9 cellular contexts compared by ENCODE assay signal in the genomic region with DNA sequence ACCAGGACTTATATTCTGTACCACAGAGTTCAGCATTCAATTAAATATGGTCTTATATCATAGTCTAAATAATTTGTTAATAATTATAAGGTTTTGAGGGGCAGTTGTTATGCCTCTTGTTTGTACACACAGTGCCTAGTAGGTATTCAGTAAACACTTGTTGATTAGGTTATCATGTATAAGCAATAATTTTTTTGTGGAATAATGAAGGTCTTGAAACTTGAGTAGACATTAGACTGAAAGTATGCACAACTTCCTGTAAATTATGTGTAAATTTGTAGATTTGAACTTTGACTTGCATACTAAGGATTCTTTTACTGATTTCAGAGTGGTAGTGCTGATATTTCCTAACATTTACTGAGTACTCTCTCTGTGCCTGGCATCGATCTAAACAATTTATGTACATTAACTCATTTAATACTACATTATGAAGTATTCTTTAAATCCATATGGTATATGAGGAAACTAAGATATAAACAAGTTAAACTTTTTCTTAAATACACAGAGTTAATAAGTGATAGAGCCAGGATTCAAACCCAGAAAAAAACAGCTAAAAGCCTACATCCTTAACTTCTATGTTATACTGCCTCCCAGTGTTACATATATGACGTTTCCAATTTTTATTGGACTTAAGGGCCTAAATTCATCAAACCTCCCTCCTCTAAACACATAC.
DNase-seq lines count a peak whose midpoint lies in the region; ATAC-seq and TF ChIP-seq lines count a peak whose summit lies in the region.
"Had no signal": no experiment of that assay in that cellular context is flagged by ENCODE, and none has a peak within 500 bp of the region (broad histone marks: within the 10 kb centered on the region; RNA-seq: fewer than 3 reads in every experiment).

No MANE protein-coding gene starts in this region.

- no peak for ATAC-seq in HG03135 (IDR thresholded peaks at IDR 0.05; ENCODE audit: unreplicated experiment)
- ATAC-seq in GM21717 (IDR thresholded peaks at IDR 0.05; ENCODE audit: unreplicated experiment): no peak

- H3F3A ChIP-seq in GM23248 (ENCODE audit: insufficient read depth): no peaks in the 10 kb centered on the region

- no peaks in the 10 kb centered on the region for H3K4me1 ChIP-seq in GM23248 (ENCODE audit: insufficient read depth)

- no peaks in the 10 kb centered on the region for H4K20me1 ChIP-seq in GM23248 (ENCODE audit: insufficient read depth)

- peaks cover 21% of the 10 kb centered on the region for H3K36me3 Mint-ChIP-seq in activated T-cell treated with anti-CD3 and anti-CD28 coated beads, Interleukin-2, amount 50 U/mL, for 24 hours (ENCODE audit: low read depth)

- no peak overlapping the region for H3K27ac Mint-ChIP-seq in activated T-cell treated with anti-CD3 and anti-CD28 coated beads, Interleukin-2, amount 50 U/mL, for 24 hours
- H3K27ac Mint-ChIP-seq: mesothelial cell of epicardium had no signal

- DNase-seq in GM23248: peak; percentile 68
- DNase-seq in RKO (ENCODE audit: low spot score): peak; percentile 41
- DNase-seq in fibroblast of the aortic adventitia (ENCODE audit: low read depth): peak; percentile 70
- no peak for DNase-seq in NCI-H1930 (lab: John Stamatoyannopoulos, UW)
- no peak for DNase-seq in activated T-cell treated with anti-CD3 and anti-CD28 coated beads, Interleukin-2, amount 50 U/mL, for 24 hours

- no peaks in the 10 kb centered on the region for H3K9me3 ChIP-seq in GM23248 (ENCODE audit: low read depth)

- no peaks in the 10 kb centered on the region for H3K79me2 ChIP-seq in GM23248 (ENCODE audit: insufficient read depth)

- peaks cover 18% of the 10 kb centered on the region for H3K9me3 Mint-ChIP-seq in activated T-cell treated with anti-CD3 and anti-CD28 coated beads, Interleukin-2, amount 50 U/mL, for 24 hours

- no peaks in the 10 kb centered on the region; the same call in 1 of the 2 replicates for H3K9me2 ChIP-seq in GM23248 (ENCODE audit: insufficient read depth)

- peak; percentile 32 for TF ChIP-seq CTCF in 22Rv1 (IDR thresholded peaks at IDR 0.05)
- TF ChIP-seq CTCF in fibroblast of the aortic adventitia (IDR thresholded peaks at IDR 0.05; ENCODE audit: insufficient read depth, low read length): peak; percentile 35

- H3K4me3 ChIP-seq in GM23248: no peak overlapping the region
- no peak overlapping the region for H3K4me3 ChIP-seq in fibroblast of the aortic adventitia (ENCODE audit: low read depth, low read length)

- WGBS in GM23248 (ENCODE audit: low coverage in 1 of 2, low lambda C conversion rate in 2 of 2, missing lambda C conversion rate in 2 of 2), 2 experiments: 95 to 96% methylated on average over 2 of the region's 2 CpGs

- H3K4me1 Mint-ChIP-seq in activated T-cell treated with anti-CD3 and anti-CD28 coated beads, Interleukin-2, amount 50 U/mL, for 24 hours (ENCODE audit: low read depth): no peaks in the 10 kb centered on the region
- H3K4me1 Mint-ChIP-seq: mesothelial cell of epicardium had no signal

- no peaks in the 10 kb centered on the region for H3K27me3 ChIP-seq in GM23248 (replicated peaks; ENCODE audit: insufficient read depth)

- in situ Hi-C loops in GM23248 (cut with MboI): no loop called here

- H3K9ac ChIP-seq in GM23248: no peak overlapping the region

- peaks cover 7% of the 10 kb centered on the region for H3K36me3 ChIP-seq in GM23248 (ENCODE audit: low read depth)

- no peak overlapping the region for H2AFZ ChIP-seq in GM23248

- no peak overlapping the region for H3K4me2 ChIP-seq in GM23248 (ENCODE audit: unreplicated experiment)

- H3K27me3 Mint-ChIP-seq in activated T-cell treated with anti-CD3 and anti-CD28 coated beads, Interleukin-2, amount 50 U/mL, for 24 hours: no peaks in the 10 kb centered on the region

- no peak overlapping the region for H3K27ac ChIP-seq in 22Rv1
- H3K27ac ChIP-seq in GM23248: no peak overlapping the region

- no peak overlapping the region for H3K4me3 Mint-ChIP-seq in activated T-cell treated with anti-CD3 and anti-CD28 coated beads, Interleukin-2, amount 50 U/mL, for 24 hours
- H3K4me3 Mint-ChIP-seq: mesothelial cell of epicardium had no signal

Comparison
In these comparisons a context has a peak if more than half of its experiments do, and no peak if none do; other contexts are left out.
1. DNase-seq: peak in GM23248 (single experiment), RKO (single experiment) and fibroblast of the aortic adventitia (single experiment); none in NCI-H1930 (0 of 2) and activated T-cell treated with anti-CD3 and anti-CD28 coated beads, Interleukin-2, amount 50 U/mL, for 24 hours (single experiment).